25 cellular contexts compared by ENCODE assay signal in genomic region chr13:30805132-30805537, GRCh38.
DNase-seq lines count a peak whose midpoint lies in the region; ATAC-seq and TF ChIP-seq lines count a peak whose summit lies in the region.
"Had no signal": no experiment of that assay in that cellular context is flagged by ENCODE, and none has a peak within 500 bp of the region (broad histone marks: within the 10 kb centered on the region; RNA-seq: fewer than 3 reads in every experiment).

No MANE protein-coding gene starts in this region.

- H3K9me3 Mint-ChIP-seq in activated CD8-positive, alpha-beta T cell treated with anti-CD3 and anti-CD28 coated beads for 36 hours: no peaks in the 10 kb centered on the region
- H3K9me3 Mint-ChIP-seq: activated CD4-positive, alpha-beta memory T cell treated with anti-CD3 and anti-CD28 coated beads, Interleukin-2, amount 10 ng/mL, durations not matched to agents 7 days and 5 days; activated naive CD4-positive, alpha-beta T cell treated with anti-CD3 and anti-CD28 coated beads, Interleukin-2, amount 50 U/mL, for 24 hours; activated T-helper 17 cell treated with anti-CD3 and anti-CD28 coated beads, Interleukin-2, amount 50 U/mL, for 72 hours; endodermal cell; IgD-negative memory B cell; naive thymus-derived CD8-positive, alpha-beta T cell had no signal

- H3K27me3 Mint-ChIP-seq in activated CD8-positive, alpha-beta T cell treated with anti-CD3 and anti-CD28 coated beads for 36 hours: no peaks in the 10 kb centered on the region
- H3K27me3 Mint-ChIP-seq: activated CD4-positive, alpha-beta memory T cell treated with anti-CD3 and anti-CD28 coated beads, Interleukin-2, amount 10 ng/mL, durations not matched to agents 7 days and 5 days; activated naive CD4-positive, alpha-beta T cell treated with anti-CD3 and anti-CD28 coated beads, Interleukin-2, amount 50 U/mL, for 24 hours; activated T-helper 17 cell treated with anti-CD3 and anti-CD28 coated beads, Interleukin-2, amount 50 U/mL, for 72 hours; stimulated activated memory B cell treated with anti-CD40 and anti-IgM and Interleukin-4, amounts not matched to agents 10 μg/mL and 1 μg/mL and 100 μg/mL, for 72 hours; T-helper 17 cell had no signal

- H3K4me3 Mint-ChIP-seq in activated CD8-positive, alpha-beta T cell treated with anti-CD3 and anti-CD28 coated beads for 36 hours: no peak overlapping the region
- H3K4me3 Mint-ChIP-seq: activated CD4-positive, alpha-beta memory T cell treated with anti-CD3 and anti-CD28 coated beads, Interleukin-2, amount 10 ng/mL, durations not matched to agents 7 days and 5 days; activated naive CD4-positive, alpha-beta T cell treated with anti-CD3 and anti-CD28 coated beads, Interleukin-2, amount 50 U/mL, for 24 hours; activated T-helper 17 cell treated with anti-CD3 and anti-CD28 coated beads, Interleukin-2, amount 50 U/mL, for 72 hours; endodermal cell; IgD-negative memory B cell; naive thymus-derived CD8-positive, alpha-beta T cell; stimulated activated memory B cell treated with anti-CD40 and anti-IgM and Interleukin-4, amounts not matched to agents 10 μg/mL and 1 μg/mL and 100 μg/mL, for 72 hours; T-helper 17 cell had no signal

- H3K4me1 Mint-ChIP-seq in activated CD8-positive, alpha-beta T cell treated with anti-CD3 and anti-CD28 coated beads for 36 hours (ENCODE audit: low read depth): peaks cover 15% of the 10 kb centered on the region

- WGBS in mesodermal cell (ENCODE audit: insufficient coverage in 2 of 2), 2 experiments: 93% methylated on average over 3 of the region's 4 CpGs; no CpG with 5 or more reads in 1 of the 2 experiments
- WGBS in testis, 2 donors: 52 to 58% methylated on average over 4 of the region's 4 CpGs

- H3K27ac ChIP-seq in caudate nucleus (ENCODE audit: low read depth, low read length): peak overlapping the region; percentile 77
- peak overlapping the region; percentile 77 for H3K27ac ChIP-seq in mesodermal cell (ENCODE audit: low read depth, low read length, severe bottlenecking)
- peak overlapping the region in 1 of 2 donors; percentile 30 for H3K27ac ChIP-seq in testis
- H3K27ac ChIP-seq: C4-2B, esophagus squamous epithelium had no signal

- TF ChIP-seq POLR2A in testis (IDR thresholded peaks at IDR 0.05): no peak

- H3K9me3 ChIP-seq in mesodermal cell (ENCODE audit: control insufficient read depth, low read length): no peaks in the 10 kb centered on the region
- H3K9me3 ChIP-seq in testis: no peaks in the 10 kb centered on the region
- H3K9me3 ChIP-seq: esophagus squamous epithelium, HAP-1, Peyer's patch had no signal

- ATAC-seq in activated CD8-positive, alpha-beta T cell treated with anti-CD3 and anti-CD28 coated beads for 36 hours: no peak
- ATAC-seq: activated T-helper 17 cell treated with anti-CD3 and anti-CD28 coated beads, Interleukin-2, amount 50 U/mL, for 72 hours; naive thymus-derived CD8-positive, alpha-beta T cell; stimulated activated memory B cell treated with anti-CD40 and anti-IgM and Interleukin-4, amounts not matched to agents 10 μg/mL and 1 μg/mL and 100 μg/mL, for 72 hours; T-helper 17 cell had no signal

- in situ Hi-C loops in GM13977 (cut with MboI; ENCODE audit: low pct_unique_long_range_greater_than_20kb, low sequenced_read_pairs, unreplicated experiment): loop anchor here (5.0 to 25.0 kb wide), 2 partner anchors 128 to 668 kb away; no protein-coding TSS in a partner anchor

- H3K36me3 Mint-ChIP-seq in activated CD8-positive, alpha-beta T cell treated with anti-CD3 and anti-CD28 coated beads for 36 hours (ENCODE audit: low read depth): no peaks in the 10 kb centered on the region
- H3K36me3 Mint-ChIP-seq: activated naive CD4-positive, alpha-beta T cell treated with anti-CD3 and anti-CD28 coated beads, Interleukin-2, amount 50 U/mL, for 24 hours; IgD-negative memory B cell; naive thymus-derived CD8-positive, alpha-beta T cell; stimulated activated memory B cell treated with anti-CD40 and anti-IgM and Interleukin-4, amounts not matched to agents 10 μg/mL and 1 μg/mL and 100 μg/mL, for 72 hours had no signal

- H3K4me1 ChIP-seq in mesodermal cell (ENCODE audit: control insufficient read depth, insufficient read depth, low read length, poor library complexity, severe bottlenecking) (peaks cover 36% of the 10 kb centered on the region), testis (peaks cover 19% of the 10 kb centered on the region)

- DNase-seq in RPMI7951 (ENCODE audit: low read depth): peak; percentile 13
- peak in 7 of 61 donors; percentile 13 to 55 (median 27) for DNase-seq in caudate nucleus (lab: John Stamatoyannopoulos, UW)
- DNase-seq in testis: peak; percentile 45
- DNase-seq in 8988T: no peak
- no peak for DNase-seq in GM13977 (ENCODE audit: low spot score)
- no peak for DNase-seq in activated CD8-positive, alpha-beta T cell treated with anti-CD3 and anti-CD28 coated beads for 36 hours
- DNase-seq: activated CD4-positive, alpha-beta memory T cell treated with anti-CD3 and anti-CD28 coated beads, Interleukin-2, amount 10 ng/mL, durations not matched to agents 7 days and 5 days; activated CD4-positive, CD25-positive, alpha-beta regulatory T cell treated with anti-CD3 and anti-CD28 coated beads, Interleukin-2, amount 50 U/mL, for 72 hours; endodermal cell; esophagus squamous epithelium; left cardiac atrium; naive thymus-derived CD8-positive, alpha-beta T cell; NCI-H1092 treated with DMSO at 0.1 percent for 48 hours; NCI-H187 treated with DMSO at 0.1 percent for 48 hours; stimulated activated CD4-positive, alpha-beta T cell treated with anti-CD3 and anti-CD28 coated beads, Interleukin-12 subunit alpha, Interleukin-12 subunit beta, amount 100 ng/mL, for 4 hours; stimulated activated CD4-positive, alpha-beta T cell treated with anti-CD3 and anti-CD28 coated beads, Interleukin-4, amount 100 ng/mL, for 4 hours; T-helper 17 cell had no signal

- POLR2A ChIA-PET in activated CD8-positive, alpha-beta T cell treated with anti-CD3 and anti-CD28 coated beads for 36 hours (lab: Charles Lee): interaction anchor here (0.6 kb wide), 1 partner anchor 349 kb away, joined by 3 read pairs; no protein-coding TSS in a partner anchor

- intact Hi-C loops in testis (cut with DNase I; ENCODE audit: low total_unique reads): loop anchor here (10.0 kb wide), 1 partner anchor 130 kb away; no protein-coding TSS in a partner anchor
- intact Hi-C loops in activated CD8-positive, alpha-beta T cell treated with anti-CD3 and anti-CD28 coated beads for 36 hours (cut with micrococcal nuclease): no loop called here

- TF ChIP-seq CTCF in testis (IDR thresholded peaks at IDR 0.05) (no peak), GM13977 (IDR thresholded peaks at IDR 0.05; ENCODE audit: extremely low read depth, insufficient read depth, missing control alignments) (no peak)
- no peak for TF ChIP-seq CTCF in activated CD8-positive, alpha-beta T cell treated with anti-CD3 and anti-CD28 coated beads for 36 hours (IDR thresholded peaks at IDR 0.05)

- CTCF ChIA-PET in activated CD8-positive, alpha-beta T cell treated with anti-CD3 and anti-CD28 coated beads for 36 hours (lab: Charles Lee): interaction anchor here (1.0 to 2.5 kb wide), 5 partner anchors 10 to 673 kb away, joined by 3 to 11 read pairs (median 6); no protein-coding TSS in a partner anchor

- no peaks in the 10 kb centered on the region for H3K36me3 ChIP-seq in mesodermal cell (ENCODE audit: control insufficient read depth, insufficient read depth, low read length)
- no peaks in the 10 kb centered on the region for H3K36me3 ChIP-seq in testis (ENCODE audit: low read depth, missing control alignments)
- H3K36me3 ChIP-seq: esophagus squamous epithelium, HAP-1, Peyer's patch had no signal

- H3K27me3 ChIP-seq in testis: no peaks in the 10 kb centered on the region
- H3K27me3 ChIP-seq: esophagus squamous epithelium, Peyer's patch had no signal

- no peak overlapping the region for H3K4me3 ChIP-seq in mesodermal cell (ENCODE audit: extremely low read depth, insufficient read depth, low read length, poor library complexity, severe bottlenecking)
- no peak overlapping the region for H3K4me3 ChIP-seq in testis
- H3K4me3 ChIP-seq: esophagus squamous epithelium, HAP-1, Peyer's patch had no signal

- H3K27ac Mint-ChIP-seq in activated CD8-positive, alpha-beta T cell treated with anti-CD3 and anti-CD28 coated beads for 36 hours: no peak overlapping the region
- H3K27ac Mint-ChIP-seq: activated CD4-positive, alpha-beta memory T cell treated with anti-CD3 and anti-CD28 coated beads, Interleukin-2, amount 10 ng/mL, durations not matched to agents 7 days and 5 days; activated naive CD4-positive, alpha-beta T cell treated with anti-CD3 and anti-CD28 coated beads, Interleukin-2, amount 50 U/mL, for 24 hours; activated T-helper 17 cell treated with anti-CD3 and anti-CD28 coated beads, Interleukin-2, amount 50 U/mL, for 72 hours; endodermal cell; IgD-negative memory B cell; stimulated activated memory B cell treated with anti-CD40 and anti-IgM and Interleukin-4, amounts not matched to agents 10 μg/mL and 1 μg/mL and 100 μg/mL, for 72 hours had no signal

Comparison
In these comparisons a context has a peak if more than half of its experiments do, and no peak if none do; other contexts are left out.
1. DNase-seq: peak in RPMI7951 (single experiment) and testis (single experiment); none in 8988T (single experiment), GM13977 (single experiment) and activated CD8-positive, alpha-beta T cell treated with anti-CD3 and anti-CD28 coated beads for 36 hours (single experiment).